Comparison of ENCODE assay signal across 20 cellular contexts in genomic region chr10:130901311-130902165, GRCh38.
DNase-seq lines count a peak whose midpoint lies in the region; TF ChIP-seq lines count a peak whose summit lies in the region.
"Had no signal": no experiment of that assay in that cellular context is flagged by ENCODE, and none has a peak within 500 bp of the region (broad histone marks: within the 10 kb centered on the region; RNA-seq: fewer than 3 reads in every experiment).

No MANE protein-coding gene starts in this region.

- H3K36me3 Mint-ChIP-seq in endodermal cell (ENCODE audit: low read depth) (no peaks in the 10 kb centered on the region), neural progenitor cell (no peaks in the 10 kb centered on the region)
- no peaks in the 10 kb centered on the region for H3K36me3 Mint-ChIP-seq in activated T-helper 1 cell treated with anti-CD3 and anti-CD28 coated beads, Interleukin-12 subunit alpha, Interleukin-12 subunit beta, Interleukin-2, Interleukin-4 antibody, amounts not matched to agents 30 ng/mL and 10 ng/mL and 1 ng/mL, durations not matched to agents 14 hours and 24 hours and 36 hours (ENCODE audit: low read depth)
- H3K36me3 Mint-ChIP-seq: CD4-positive, alpha-beta memory T cell had no signal

- H3K9me3 ChIP-seq in endodermal cell (ENCODE audit: control insufficient read depth, low read length): no peaks in the 10 kb centered on the region
- H3K9me3 ChIP-seq in neural progenitor cell (ENCODE audit: low read depth): no peaks in the 10 kb centered on the region
- H3K9me3 ChIP-seq: A549, BE2C, Caco-2, Peyer's patch, SJCRH30 had no signal

- H3K27ac Mint-ChIP-seq in endodermal cell (no peak overlapping the region), neural progenitor cell (no peak overlapping the region)
- no peak overlapping the region for H3K27ac Mint-ChIP-seq in activated T-helper 1 cell treated with anti-CD3 and anti-CD28 coated beads, Interleukin-12 subunit alpha, Interleukin-12 subunit beta, Interleukin-2, Interleukin-4 antibody, amounts not matched to agents 30 ng/mL and 10 ng/mL and 1 ng/mL, durations not matched to agents 14 hours and 24 hours and 36 hours
- H3K27ac Mint-ChIP-seq: CD4-positive, alpha-beta memory T cell had no signal

- H3K4me3 Mint-ChIP-seq in endodermal cell (no peak overlapping the region), neural progenitor cell (no peak overlapping the region)
- H3K4me3 Mint-ChIP-seq in activated T-helper 1 cell treated with anti-CD3 and anti-CD28 coated beads, Interleukin-12 subunit alpha, Interleukin-12 subunit beta, Interleukin-2, Interleukin-4 antibody, amounts not matched to agents 30 ng/mL and 10 ng/mL and 1 ng/mL, durations not matched to agents 14 hours and 24 hours and 36 hours: no peak overlapping the region
- H3K4me3 Mint-ChIP-seq: CD4-positive, alpha-beta memory T cell had no signal

- no peaks in the 10 kb centered on the region for H3K27me3 ChIP-seq in endodermal cell (ENCODE audit: control insufficient read depth, insufficient read depth, low read length, poor library complexity, severe bottlenecking)
- no peaks in the 10 kb centered on the region for H3K27me3 ChIP-seq in neural progenitor cell
- H3K27me3 ChIP-seq: BE2C, Peyer's patch, SJCRH30 had no signal

- peak; percentile 68 for TF ChIP-seq CTCF in endodermal cell (conservative IDR thresholded peaks at IDR 0.05)
- TF ChIP-seq CTCF in neural progenitor cell (IDR thresholded peaks at IDR 0.05): peak; percentile 31

- intact Hi-C loops in activated T-helper 1 cell treated with anti-CD3 and anti-CD28 coated beads, Interleukin-12 subunit alpha, Interleukin-12 subunit beta, Interleukin-2, Interleukin-4 antibody, amounts not matched to agents 30 ng/mL and 10 ng/mL and 1 ng/mL, durations not matched to agents 14 hours and 24 hours and 36 hours (cut with micrococcal nuclease): no loop called here

- WGBS in endodermal cell (ENCODE audit: insufficient coverage in 1 of 2, insufficient read length in 1 of 2), 2 experiments: 89 to 91% methylated on average over 6 to 15 of the region's 15 CpGs

- H3K4me1 ChIP-seq in endodermal cell (ENCODE audit: control insufficient read depth, insufficient read depth, low read length) (no peaks in the 10 kb centered on the region), neural progenitor cell (no peaks in the 10 kb centered on the region)
- H3K4me1 ChIP-seq: A549, BE2C, Caco-2, Peyer's patch, SJCRH30 had no signal

- H3K36me3 ChIP-seq in endodermal cell (ENCODE audit: control insufficient read depth, insufficient read depth, low read length): no peaks in the 10 kb centered on the region
- no peaks in the 10 kb centered on the region for H3K36me3 ChIP-seq in neural progenitor cell
- H3K36me3 ChIP-seq: BE2C, Peyer's patch, SJCRH30 had no signal

- H3K9ac ChIP-seq in endodermal cell (ENCODE audit: extremely low read depth, low read length, poor library complexity, severe bottlenecking) (no peak overlapping the region), neural progenitor cell (no peak overlapping the region)

- no peak overlapping the region for H2AFZ ChIP-seq in neural progenitor cell (replicated peaks)

- H3K4me1 Mint-ChIP-seq in endodermal cell (peaks cover 9% of the 10 kb centered on the region), neural progenitor cell (no peaks in the 10 kb centered on the region)
- no peaks in the 10 kb centered on the region for H3K4me1 Mint-ChIP-seq in activated T-helper 1 cell treated with anti-CD3 and anti-CD28 coated beads, Interleukin-12 subunit alpha, Interleukin-12 subunit beta, Interleukin-2, Interleukin-4 antibody, amounts not matched to agents 30 ng/mL and 10 ng/mL and 1 ng/mL, durations not matched to agents 14 hours and 24 hours and 36 hours (ENCODE audit: low read depth)
- H3K4me1 Mint-ChIP-seq: CD4-positive, alpha-beta memory T cell had no signal

- H3K27ac ChIP-seq in endodermal cell (ENCODE audit: low read depth, low read length) (no peak overlapping the region), neural progenitor cell (no peak overlapping the region)
- H3K27ac ChIP-seq: A549, Peyer's patch, SJCRH30 had no signal

- H3K27me3 Mint-ChIP-seq in endodermal cell (ENCODE audit: insufficient read depth): no peaks in the 10 kb centered on the region
- H3K27me3 Mint-ChIP-seq in neural progenitor cell (ENCODE audit: insufficient read depth, low read depth): peaks cover 4% of the 10 kb centered on the region
- no peaks in the 10 kb centered on the region for H3K27me3 Mint-ChIP-seq in activated T-helper 1 cell treated with anti-CD3 and anti-CD28 coated beads, Interleukin-12 subunit alpha, Interleukin-12 subunit beta, Interleukin-2, Interleukin-4 antibody, amounts not matched to agents 30 ng/mL and 10 ng/mL and 1 ng/mL, durations not matched to agents 14 hours and 24 hours and 36 hours (ENCODE audit: insufficient read depth)
- H3K27me3 Mint-ChIP-seq: CD4-positive, alpha-beta memory T cell had no signal

- H3K79me2 ChIP-seq in neural progenitor cell (ENCODE audit: low read depth): no peaks in the 10 kb centered on the region

- H3K4me3 ChIP-seq in endodermal cell (ENCODE audit: low read length) (no peak overlapping the region), neural progenitor cell (no peak overlapping the region)
- H3K4me3 ChIP-seq: A549, Peyer's patch, SJCRH30 had no signal

- DNase-seq in ELF-1 (ENCODE audit: low read depth, low spot score) (peak; percentile 21), NAMALWA (ENCODE audit: low spot score) (peak; percentile 7), endodermal cell (peak; percentile 72), neural progenitor cell (ENCODE audit: low spot score) (peak; percentile 27), Ammon's horn (ENCODE audit: low spot score) (no peak), NCI-H774 (lab: John Stamatoyannopoulos, UW) (no peak)
- DNase-seq in activated T-helper 1 cell treated with anti-CD3 and anti-CD28 coated beads, Interleukin-12 subunit alpha, Interleukin-12 subunit beta, Interleukin-2, Interleukin-4 antibody, amounts not matched to agents 30 ng/mL and 10 ng/mL and 1 ng/mL, durations not matched to agents 14 hours and 24 hours and 36 hours (ENCODE audit: low spot score): no peak
- DNase-seq: BE2C; Caco-2; CD4-positive, alpha-beta memory T cell; DND-41; Kasumi-1; NCI-H1092; NCI-H1436; NCI-H1930; NCI-H2227 treated with DMSO at 0.1 percent for 48 hours; NCI-H510A; Peyer's patch; SJCRH30 had no signal

- no peaks in the 10 kb centered on the region for H3F3A ChIP-seq in neural progenitor cell (ENCODE audit: low read depth)

- no peaks in the 10 kb centered on the region for H4K20me1 ChIP-seq in neural progenitor cell (ENCODE audit: low read depth)

- H3K4me2 ChIP-seq in neural progenitor cell: no peak overlapping the region
- H3K4me2 ChIP-seq: A549 had no signal

- H3K9me3 Mint-ChIP-seq in endodermal cell (no peaks in the 10 kb centered on the region), neural progenitor cell (peaks cover 4% of the 10 kb centered on the region)
- no peaks in the 10 kb centered on the region for H3K9me3 Mint-ChIP-seq in activated T-helper 1 cell treated with anti-CD3 and anti-CD28 coated beads, Interleukin-12 subunit alpha, Interleukin-12 subunit beta, Interleukin-2, Interleukin-4 antibody, amounts not matched to agents 30 ng/mL and 10 ng/mL and 1 ng/mL, durations not matched to agents 14 hours and 24 hours and 36 hours

Comparison
In these comparisons a context has a peak if more than half of its experiments do, and no peak if none do; other contexts are left out.
1. DNase-seq: peak in ELF-1 (single experiment), NAMALWA (single experiment), endodermal cell (single experiment) and neural progenitor cell (single experiment); none in Ammon's horn (single experiment), NCI-H774 (single experiment) and activated T-helper 1 cell treated with anti-CD3 and anti-CD28 coated beads, Interleukin-12 subunit alpha, Interleukin-12 subunit beta, Interleukin-2, Interleukin-4 antibody, amounts not matched to agents 30 ng/mL and 10 ng/mL and 1 ng/mL, durations not matched to agents 14 hours and 24 hours and 36 hours (single experiment).